2 cellular contexts compared by ENCODE assay signal in the genomic region with DNA sequence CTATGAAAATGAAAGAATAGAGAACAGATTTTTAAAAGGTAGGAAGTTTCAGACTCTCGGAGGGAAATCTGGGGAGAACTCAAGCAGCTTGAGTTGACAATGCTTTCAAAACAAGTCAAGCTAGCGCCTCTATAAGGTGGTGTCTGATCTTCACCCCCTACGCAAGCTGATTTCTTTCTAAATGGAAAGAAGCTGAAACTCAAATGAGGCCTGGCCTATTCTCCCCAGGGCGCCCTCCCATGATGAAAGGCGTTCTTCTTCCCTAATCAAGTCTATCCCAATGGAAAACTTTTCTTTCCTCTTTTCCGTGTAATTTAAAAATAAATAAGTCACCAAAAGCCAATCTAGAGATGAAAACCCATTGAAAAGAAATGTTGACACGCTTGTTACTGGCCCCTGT.
TF ChIP-seq lines count a peak whose summit lies in the region.

No MANE protein-coding gene starts in this region.

TF ChIP-seq in HEK293, 187 proteins besides CTCF, POLR2A, EP300 and RAD21:
- no peak for TF ChIP-seq ZNF211 (tag by site-specific recombination; IDR thresholded peaks at IDR 0.05; ENCODE audit: low read depth)
- no peak for TF ChIP-seq ZSCAN30 (tag by site-specific recombination; IDR thresholded peaks at IDR 0.05)
- peak; percentile 40; the same call in 1 of the 2 replicates for TF ChIP-seq ZFHX2 (tag by site-specific recombination; conservative IDR thresholded peaks at IDR 0.05)

TF ChIP-seq in H1, 55 proteins besides CTCF, POLR2A, EP300 and RAD21:
- TF ChIP-seq, protein P1, sequence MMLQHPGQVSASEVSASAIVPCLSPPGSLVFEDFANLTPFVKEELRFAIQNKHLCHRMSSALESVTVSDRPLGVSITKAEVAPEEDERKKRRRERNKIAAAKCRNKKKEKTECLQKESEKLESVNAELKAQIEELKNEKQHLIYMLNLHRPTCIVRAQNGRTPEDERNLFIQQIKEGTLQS (IDR thresholded peaks at IDR 0.05; ENCODE audit: insufficient read depth, low read depth, low read length) = no peak
- TF ChIP-seq SIX5 (IDR thresholded peaks at IDR 0.05; ENCODE audit: low read depth, low read length) (no peak), GTF2F1 (IDR thresholded peaks at IDR 0.05; ENCODE audit: borderline replicate concordance, low read depth, low read length) (no peak), BCL11A (IDR thresholded peaks at IDR 0.05; ENCODE audit: low read depth in 2 of 2, low read length in 2 of 2) (no peak), BRCA1 (IDR thresholded peaks at IDR 0.05; ENCODE audit: low read depth, low read length) (no peak), SUZ12 (IDR thresholded peaks at IDR 0.05; ENCODE audit: low read length) (no peak), GABPA (IDR thresholded peaks at IDR 0.05; ENCODE audit: borderline replicate concordance, insufficient read depth, low read length) (no peak), NANOG (IDR thresholded peaks at IDR 0.05; ENCODE audit: insufficient read depth, low read depth, low read length, poor library complexity, severe bottlenecking) (no peak), SP2 (IDR thresholded peaks at IDR 0.05; ENCODE audit: low read length) (no peak), EZH2 (IDR thresholded peaks at IDR 0.05; ENCODE audit: low read depth, low read length, severe bottlenecking) (no peak), TEAD4 (IDR thresholded peaks at IDR 0.05; ENCODE audit: low read depth, low read length) (no peak), POLR2AphosphoS5 (IDR thresholded peaks at IDR 0.05; ENCODE audit: low read depth, low read length) (no peak), TBP (IDR thresholded peaks at IDR 0.05; ENCODE audit: low read depth, low read length) (no peak), KDM1A (IDR thresholded peaks at IDR 0.05; ENCODE audit: borderline replicate concordance, low read length) (no peak), JUND (IDR thresholded peaks at IDR 0.05; ENCODE audit: low read length) (no peak)
